1 cellular context compared by ENCODE assay signal in genomic region chr10:63084690-63085377, GRCh38.
TF ChIP-seq lines count a peak whose summit lies in the region.

No MANE protein-coding gene starts in this region.

TF ChIP-seq in HCT116, 20 proteins besides CTCF, POLR2A, EP300 and RAD21 (continued from another document):
- no peak for TF ChIP-seq ZBTB33 (IDR thresholded peaks at IDR 0.05; ENCODE audit: extremely low read depth, insufficient replicate concordance, low read length)
- TF ChIP-seq CEBPB (IDR thresholded peaks at IDR 0.05; ENCODE audit: low read depth): no peak
- no peak for TF ChIP-seq CBX3 (IDR thresholded peaks at IDR 0.05; ENCODE audit: low read depth)
- no peak for TF ChIP-seq ELF1 (IDR thresholded peaks at IDR 0.05; ENCODE audit: borderline replicate concordance, low read depth)
- no peak for TF ChIP-seq FOSL1 (IDR thresholded peaks at IDR 0.05; ENCODE audit: low read depth)
- no peak for TF ChIP-seq MAX (IDR thresholded peaks at IDR 0.05)
- TF ChIP-seq TCF7L2 (IDR thresholded peaks at IDR 0.05; ENCODE audit: borderline replicate concordance, extremely low read depth, insufficient read depth, insufficient read length): no peak
- no peak for TF ChIP-seq POLR2AphosphoS5 (IDR thresholded peaks at IDR 0.05; ENCODE audit: low read depth, low read length)
- TF ChIP-seq EZH2 (IDR thresholded peaks at IDR 0.05): no peak
- TF ChIP-seq, protein P1, sequence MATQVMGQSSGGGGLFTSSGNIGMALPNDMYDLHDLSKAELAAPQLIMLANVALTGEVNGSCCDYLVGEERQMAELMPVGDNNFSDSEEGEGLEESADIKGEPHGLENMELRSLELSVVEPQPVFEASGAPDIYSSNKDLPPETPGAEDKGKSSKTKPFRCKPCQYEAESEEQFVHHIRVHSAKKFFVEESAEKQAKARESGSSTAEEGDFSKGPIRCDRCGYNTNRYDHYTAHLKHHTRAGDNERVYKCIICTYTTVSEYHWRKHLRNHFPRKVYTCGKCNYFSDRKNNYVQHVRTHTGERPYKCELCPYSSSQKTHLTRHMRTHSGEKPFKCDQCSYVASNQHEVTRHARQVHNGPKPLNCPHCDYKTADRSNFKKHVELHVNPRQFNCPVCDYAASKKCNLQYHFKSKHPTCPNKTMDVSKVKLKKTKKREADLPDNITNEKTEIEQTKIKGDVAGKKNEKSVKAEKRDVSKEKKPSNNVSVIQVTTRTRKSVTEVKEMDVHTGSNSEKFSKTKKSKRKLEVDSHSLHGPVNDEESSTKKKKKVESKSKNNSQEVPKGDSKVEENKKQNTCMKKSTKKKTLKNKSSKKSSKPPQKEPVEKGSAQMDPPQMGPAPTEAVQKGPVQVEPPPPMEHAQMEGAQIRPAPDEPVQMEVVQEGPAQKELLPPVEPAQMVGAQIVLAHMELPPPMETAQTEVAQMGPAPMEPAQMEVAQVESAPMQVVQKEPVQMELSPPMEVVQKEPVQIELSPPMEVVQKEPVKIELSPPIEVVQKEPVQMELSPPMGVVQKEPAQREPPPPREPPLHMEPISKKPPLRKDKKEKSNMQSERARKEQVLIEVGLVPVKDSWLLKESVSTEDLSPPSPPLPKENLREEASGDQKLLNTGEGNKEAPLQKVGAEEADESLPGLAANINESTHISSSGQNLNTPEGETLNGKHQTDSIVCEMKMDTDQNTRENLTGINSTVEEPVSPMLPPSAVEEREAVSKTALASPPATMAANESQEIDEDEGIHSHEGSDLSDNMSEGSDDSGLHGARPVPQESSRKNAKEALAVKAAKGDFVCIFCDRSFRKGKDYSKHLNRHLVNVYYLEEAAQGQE (IDR thresholded peaks at IDR 0.05; ENCODE audit: low read depth): no peak
- TF ChIP-seq SP1 (IDR thresholded peaks at IDR 0.05; ENCODE audit: low read depth): no peak
